Comparison of ENCODE assay signal across 8 cellular contexts in the genomic region with DNA sequence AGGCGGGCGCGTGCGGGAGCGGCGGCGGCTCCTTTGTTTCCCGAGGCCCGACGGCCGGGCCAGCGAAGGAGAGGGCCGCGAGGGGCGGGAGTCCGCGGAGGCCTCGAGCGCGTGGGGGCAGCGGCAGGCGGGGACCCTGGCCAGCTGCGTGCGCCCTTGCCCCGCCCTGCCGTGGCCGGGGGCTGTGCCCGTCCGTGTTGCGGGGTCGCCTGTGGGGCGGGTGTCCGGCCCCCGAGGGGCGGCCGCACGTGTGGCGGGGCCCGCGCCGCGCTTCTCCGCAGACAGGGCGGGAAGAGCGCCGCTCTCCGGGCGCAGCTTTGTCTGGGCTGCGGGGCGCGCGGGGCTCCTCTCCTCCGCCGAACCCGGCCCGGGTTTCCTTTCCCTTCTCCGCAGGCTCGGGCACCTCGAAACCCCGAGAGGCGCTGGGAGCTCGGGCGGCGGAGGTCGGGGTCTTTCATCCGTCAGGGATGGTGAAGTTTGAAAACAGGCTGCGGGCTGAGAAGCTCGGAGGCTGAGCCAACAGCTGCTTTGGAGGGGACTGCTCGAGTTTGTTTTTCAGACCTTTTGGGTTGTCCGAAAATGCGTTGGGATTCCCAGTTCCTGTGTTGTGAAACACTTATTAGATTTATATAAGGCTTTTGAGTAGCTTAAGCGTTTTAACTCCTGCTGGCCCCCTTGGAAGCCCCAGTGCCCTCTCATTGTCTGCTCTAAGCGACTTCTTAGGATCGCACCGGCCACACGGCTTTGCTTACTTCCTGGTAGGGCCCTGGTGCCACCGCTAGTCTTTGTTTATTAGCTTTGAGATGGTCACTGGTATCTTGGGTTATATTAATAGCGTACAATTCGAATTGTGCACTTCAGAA. TPM values are rescaled to one million over a fixed set of nuclear protein-coding genes. Genes with fewer than 3 reads are reported as not detected.
DNase-seq lines count a peak whose midpoint lies in the region; ATAC-seq and TF ChIP-seq lines count a peak whose summit lies in the region.

No MANE protein-coding gene starts in this region.

- ATAC-seq in HG03064 (IDR thresholded peaks at IDR 0.05; ENCODE audit: low read depth, unreplicated experiment): peak; percentile 0
- ATAC-seq in activated T-cell treated with anti-CD3 and anti-CD28 coated beads, Interleukin-2, amount 50 U/mL, for 4 hours: peak; percentile 18 to 20

- TF ChIP-seq CTCF in esophagus squamous epithelium (IDR thresholded peaks at IDR 0.05): peak; percentile 14 to 45 (median 33)
- peak in 3 of 5 experiments; percentile 2 to 35 (median 33) for TF ChIP-seq CTCF in tibial nerve (IDR thresholded peaks at IDR 0.05)

- H3K27me3 Mint-ChIP-seq in activated T-cell treated with anti-CD3 and anti-CD28 coated beads, Interleukin-2, amount 50 U/mL, for 4 hours (ENCODE audit: low read depth): no peaks in the 10 kb centered on the region

- H3K9me3 Mint-ChIP-seq in activated T-cell treated with anti-CD3 and anti-CD28 coated beads, Interleukin-2, amount 50 U/mL, for 4 hours: no peaks in the 10 kb centered on the region

- peak in 1 of 4 donors; percentile 25 for TF ChIP-seq POLR2A in esophagus squamous epithelium (IDR thresholded peaks at IDR 0.05)
- no peak for TF ChIP-seq POLR2A in tibial nerve (IDR thresholded peaks at IDR 0.05)

- WGBS in esophagus squamous epithelium, 2 donors: 1 to 2% methylated on average over 8 to 12 of the region's 79 CpGs
- 1% methylated on average over 18 to 37 of the region's 79 CpGs for WGBS in tibial nerve, 2 donors

- peak overlapping the region; percentile 64 for H3K9ac ChIP-seq in muscle layer of colon (ENCODE audit: low read length)

- H3K27me3 ChIP-seq in esophagus squamous epithelium (no peaks in the 10 kb centered on the region), muscle layer of colon (ENCODE audit: control insufficient read depth in 1 of 2, insufficient read depth in 2 of 2, low read length in 2 of 2) (no peaks in the 10 kb centered on the region), tibial nerve (no peaks in the 10 kb centered on the region)

- H3K9me3 ChIP-seq in esophagus squamous epithelium (no peaks in the 10 kb centered on the region), muscle layer of colon (ENCODE audit: low read length) (no peaks in the 10 kb centered on the region), tibial nerve (no peaks in the 10 kb centered on the region)

- H3K4me1 ChIP-seq in esophagus squamous epithelium (peaks cover 45 to 84% (median 67%) of the 10 kb centered on the region in 3 donors), muscle layer of colon (ENCODE audit: insufficient read depth, low read length) (peaks cover 72% of the 10 kb centered on the region), tibial nerve (peaks cover 0 to 76% (median 61%) of the 10 kb centered on the region in 4 donors)

- H3K27ac ChIP-seq in esophagus squamous epithelium (peak overlapping the region; percentile 93 to 99 (median 98)), muscle layer of colon (ENCODE audit: low read depth, low read length) (peak overlapping the region; percentile 97), tibial nerve (peak overlapping the region; percentile 87 to 99 (median 96))

- peak overlapping the region; percentile 69 to 93 (median 84) for H3K4me3 ChIP-seq in esophagus squamous epithelium
- H3K4me3 ChIP-seq in muscle layer of colon (ENCODE audit: low read depth in 1 of 2, low read length in 2 of 2): peak overlapping the region; percentile 62 to 72
- peak overlapping the region; percentile 70 to 91 (median 82) for H3K4me3 ChIP-seq in tibial nerve

- intact Hi-C loops in esophagus squamous epithelium (cut with DNase I): loop anchor here (10.0 kb wide), 1 partner anchor 90 kb away; a partner anchor contains a TSS

- no peaks in the 10 kb centered on the region for H3K36me3 Mint-ChIP-seq in activated T-cell treated with anti-CD3 and anti-CD28 coated beads, Interleukin-2, amount 50 U/mL, for 4 hours (ENCODE audit: insufficient read depth)

- peak overlapping the region; percentile 91 for H3K4me3 Mint-ChIP-seq in activated T-cell treated with anti-CD3 and anti-CD28 coated beads, Interleukin-2, amount 50 U/mL, for 4 hours

- H3K36me3 ChIP-seq in esophagus squamous epithelium (no peaks in the 10 kb centered on the region), muscle layer of colon (ENCODE audit: insufficient read depth, low read length) (no peaks in the 10 kb centered on the region), tibial nerve (no peaks in the 10 kb centered on the region)

- TF ChIP-seq EP300 in tibial nerve (IDR thresholded peaks at IDR 0.05): peak in 1 of 2 donors; percentile 47

- DNase-seq in stimulated activated CD4-positive, alpha-beta T cell treated with anti-CD3 and anti-CD28 coated beads, Interleukin-12 subunit alpha, Interleukin-12 subunit beta, amount 100 ng/mL, for 4 hours: peak; percentile 44
- DNase-seq in stimulated activated CD4-positive, alpha-beta T cell treated with anti-CD3 and anti-CD28 coated beads, Interleukin-2, amount 100 ng/mL, for 48 hours: no peak
- DNase-seq in NCI-H748 (lab: John Stamatoyannopoulos, UW; ENCODE audit: unreplicated experiment) (peak; percentile 59), esophagus squamous epithelium (lab: John Stamatoyannopoulos, UW) (no peak), tibial nerve (ENCODE audit: low spot score in 2 of 2) (no peak)
- DNase-seq in activated T-cell treated with anti-CD3 and anti-CD28 coated beads, Interleukin-2, amount 50 U/mL, for 4 hours: peak; percentile 33

- H3K4me1 Mint-ChIP-seq in activated T-cell treated with anti-CD3 and anti-CD28 coated beads, Interleukin-2, amount 50 U/mL, for 4 hours (ENCODE audit: low read depth): peaks cover 81% of the 10 kb centered on the region

RNA-seq across cellular contexts. Expression of a gene that starts 0.8 kb away (rescaled TPM):
- total RNA-seq in activated T-cell treated with anti-CD3 and anti-CD28 coated beads, Interleukin-2, amount 50 U/mL, for 4 hours: 10 to 100 TPM; 34.2 to 40.9 (median 35.5) TPM
- total RNA-seq in esophagus squamous epithelium (10 to 100 TPM; 27.3 to 52.8 (median 32.2) TPM), tibial nerve (10 to 100 TPM; 32.8 to 47.3 (median 38.3) TPM)

Comparison
In these comparisons a context has a peak if more than half of its experiments do, and no peak if none do; other contexts are left out.
1. DNase-seq: peak in stimulated activated CD4-positive, alpha-beta T cell treated with anti-CD3 and anti-CD28 coated beads, Interleukin-12 subunit alpha, Interleukin-12 subunit beta, amount 100 ng/mL, for 4 hours (single experiment), NCI-H748 (single experiment) and activated T-cell treated with anti-CD3 and anti-CD28 coated beads, Interleukin-2, amount 50 U/mL, for 4 hours (single experiment); none in stimulated activated CD4-positive, alpha-beta T cell treated with anti-CD3 and anti-CD28 coated beads, Interleukin-2, amount 100 ng/mL, for 48 hours (0 of 2), esophagus squamous epithelium (single experiment) and tibial nerve (0 of 2).
2. Peak in every context shown above with its lines, with median percentiles within 50 percentile points of each other: H3K27ac ChIP-seq and H3K4me3 ChIP-seq.